ENCODE assay signal across 8 cellular contexts in the genomic region with DNA sequence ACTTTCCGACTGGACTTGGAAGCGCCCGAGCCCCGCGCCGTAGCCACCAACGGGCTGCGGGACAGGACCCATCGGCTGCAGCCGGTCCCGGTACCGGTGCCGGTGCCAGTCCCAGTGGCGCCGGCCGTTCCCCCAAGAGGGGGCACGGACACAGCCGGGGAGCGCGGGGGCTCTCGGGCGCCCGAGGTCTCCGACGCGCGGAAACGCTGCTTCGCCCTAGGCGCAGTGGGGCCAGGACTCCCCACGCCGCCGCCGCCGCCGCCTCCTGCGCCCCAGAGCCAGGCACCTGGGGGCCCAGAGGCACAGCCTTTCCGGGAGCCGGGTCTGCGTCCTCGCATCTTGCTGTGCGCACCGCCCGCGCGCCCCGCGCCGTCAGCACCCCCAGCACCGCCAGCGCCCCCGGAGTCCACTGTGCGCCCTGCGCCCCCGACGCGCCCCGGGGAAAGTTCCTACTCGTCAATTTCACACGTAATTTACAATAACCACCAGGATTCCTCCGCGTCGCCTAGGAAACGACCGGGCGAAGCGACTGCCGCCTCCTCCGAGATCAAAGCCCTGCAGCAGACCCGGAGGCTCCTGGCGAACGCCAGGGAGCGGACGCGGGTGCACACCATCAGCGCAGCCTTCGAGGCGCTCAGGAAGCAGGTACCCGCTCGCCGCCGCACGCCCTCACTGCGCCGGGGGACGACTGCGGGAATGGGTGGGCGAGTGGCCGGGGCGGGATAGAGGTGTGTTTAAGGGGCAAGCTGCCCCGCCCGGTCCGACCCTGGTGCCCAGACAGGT. TPM values are rescaled to one million over a fixed set of nuclear protein-coding genes. Genes with fewer than 3 reads are reported as not detected.
DNase-seq lines count a peak whose midpoint lies in the region; ATAC-seq and TF ChIP-seq lines count a peak whose summit lies in the region.

No MANE protein-coding gene starts in this region.

- DNase-seq in EL = peak; percentile 69
- DNase-seq in NCI-H2227 (lab: John Stamatoyannopoulos, UW; ENCODE audit: unreplicated experiment) = peak; percentile 80
- DNase-seq in activated naive CD4-positive, alpha-beta T cell treated with anti-CD3 and anti-CD28 coated beads, Interleukin-2, amount 50 U/mL, for 72 hours (ENCODE audit: low spot score in 2 of 2) = peak in 1 of 2 donors; percentile 43
- DNase-seq in iPS DF 6.9 (ENCODE audit: low read depth, low spot score) = no peak
- DNase-seq in GM10248 (ENCODE audit: extremely low spot score) = no peak
- no peak for DNase-seq in KG1 (lab: John Stamatoyannopoulos, UW)

- H3K27ac ChIP-seq in iPS DF 6.9 (ENCODE audit: low read length) = no peak overlapping the region

- H3K4me3 ChIP-seq in iPS DF 6.9 (ENCODE audit: low read length) (peak overlapping the region; percentile 85), skeletal muscle satellite cell (ENCODE audit: low read length) (peak overlapping the region; percentile 84)

- peak; percentile 17 to 61 for ATAC-seq in activated naive CD4-positive, alpha-beta T cell treated with anti-CD3 and anti-CD28 coated beads, Interleukin-2, amount 50 U/mL, for 72 hours
- ATAC-seq in HG03521 (IDR thresholded peaks at IDR 0.05; ENCODE audit: unreplicated experiment) = no peak

- peaks cover 44% of the 10 kb centered on the region for H3K27me3 ChIP-seq in iPS DF 6.9 (ENCODE audit: control insufficient read depth, insufficient read depth, low read length)
- no peaks in the 10 kb centered on the region for H3K27me3 ChIP-seq in skeletal muscle satellite cell (ENCODE audit: control insufficient read depth, insufficient read depth, low read length)

- no peak overlapping the region for H3K27ac Mint-ChIP-seq in activated naive CD4-positive, alpha-beta T cell treated with anti-CD3 and anti-CD28 coated beads, Interleukin-2, amount 50 U/mL, for 72 hours

- WGBS in iPS DF 6.9 (ENCODE audit: insufficient coverage, insufficient read length) = no CpG with 5 or more reads among the region's 93 CpGs

- H3K9me3 ChIP-seq in iPS DF 6.9 (ENCODE audit: control insufficient read depth, insufficient read depth, low read length) = no peaks in the 10 kb centered on the region
- H3K9me3 ChIP-seq in skeletal muscle satellite cell (replicated peaks; ENCODE audit: low read length) = no peaks in the 10 kb centered on the region

- H3K36me3 ChIP-seq in iPS DF 6.9 (ENCODE audit: control insufficient read depth, insufficient read depth, low read length) (no peaks in the 10 kb centered on the region), skeletal muscle satellite cell (ENCODE audit: insufficient read depth, low read length) (peaks cover 36% of the 10 kb centered on the region)

- POLR2A ChIA-PET in GM10248 (lab: Yijun Ruan, JAX) = no interaction called here

- H3K4me1 ChIP-seq in iPS DF 6.9 (ENCODE audit: control insufficient read depth, insufficient read depth, low read length) (no peaks in the 10 kb centered on the region; the same call in 1 of the 2 replicates), skeletal muscle satellite cell (ENCODE audit: control insufficient read depth, insufficient read depth, low read length) (peaks cover 58% of the 10 kb centered on the region)

- H3K36me3 Mint-ChIP-seq in activated naive CD4-positive, alpha-beta T cell treated with anti-CD3 and anti-CD28 coated beads, Interleukin-2, amount 50 U/mL, for 72 hours = no peaks in the 10 kb centered on the region

- H3K9me3 Mint-ChIP-seq in activated naive CD4-positive, alpha-beta T cell treated with anti-CD3 and anti-CD28 coated beads, Interleukin-2, amount 50 U/mL, for 72 hours = no peaks in the 10 kb centered on the region

- CTCF ChIA-PET in GM10248 (lab: Yijun Ruan, JAX) = interaction anchor here (1.8 to 2.4 kb wide), 2 partner anchors 26 to 117 kb away, joined by 5 to 6 read pairs; no protein-coding TSS in a partner anchor

- H3K9ac ChIP-seq in skeletal muscle satellite cell (ENCODE audit: low read depth, low read length) = peak overlapping the region; percentile 91

- TF ChIP-seq CTCF in GM10248 (IDR thresholded peaks at IDR 0.05; ENCODE audit: control extremely low read depth, extremely low read depth, low read depth, missing control alignments) = no peak

- H3K4me2 ChIP-seq in skeletal muscle satellite cell (ENCODE audit: low read length) = peak overlapping the region; percentile 91

RNA-seq across cellular contexts. Expression of gene ATOH8, which starts 0.7 kb away (rescaled TPM):
- not detected for total RNA-seq in activated naive CD4-positive, alpha-beta T cell treated with anti-CD3 and anti-CD28 coated beads, Interleukin-2, amount 50 U/mL, for 72 hours
- total RNA-seq in skeletal muscle satellite cell (2012; rRNA removed) = 36.3 and 44.6 TPM in 2 replicates

Comparison
In these comparisons a context has a peak if more than half of its experiments do, and no peak if none do; other contexts are left out.
1. DNase-seq: peak in EL (single experiment) and NCI-H2227 (single experiment); none in iPS DF 6.9 (single experiment), GM10248 (single experiment) and KG1 (single experiment).